Comparison of ENCODE assay signal across 1 cellular context in the genomic region with DNA sequence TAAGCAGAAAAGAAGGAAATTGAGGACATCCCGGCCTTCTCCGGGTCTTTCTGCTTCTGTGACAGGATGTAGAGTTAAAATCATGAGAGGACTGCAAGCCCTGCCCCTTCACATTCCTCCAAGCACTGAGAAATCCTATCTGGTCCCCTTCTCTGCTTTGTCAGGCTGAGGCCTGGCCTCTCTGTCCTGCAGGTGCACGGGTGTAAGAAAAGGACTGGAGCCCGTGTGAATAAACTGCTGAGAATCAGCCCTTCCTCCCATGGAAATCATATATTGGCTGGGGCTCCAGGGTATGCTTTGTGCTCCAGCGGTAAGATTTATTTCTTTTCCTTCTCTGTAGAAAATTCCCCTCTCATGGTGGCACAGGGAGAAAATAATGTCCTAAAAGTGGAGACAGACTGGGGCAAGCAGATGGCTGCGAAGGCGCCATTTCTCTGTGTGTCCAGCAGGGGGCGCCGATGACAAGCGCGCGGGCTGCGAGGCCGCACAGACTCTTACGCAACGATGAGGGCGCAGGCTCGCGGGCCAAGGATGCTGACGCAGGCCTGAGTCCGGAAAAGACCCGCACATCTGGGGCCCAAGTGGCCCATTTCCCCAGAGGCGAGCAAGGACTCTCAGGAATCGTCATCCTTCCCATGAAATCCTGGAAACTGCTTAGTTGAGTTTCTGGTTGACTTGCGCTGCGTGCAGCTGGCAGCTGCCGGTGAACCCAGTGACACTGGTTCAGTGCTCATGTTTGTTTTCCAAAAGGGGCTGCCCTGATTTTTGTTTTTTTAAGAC.
TF ChIP-seq lines count a peak whose summit lies in the region.

No MANE protein-coding gene starts in this region.

TF ChIP-seq in IMR-90, 13 proteins besides CTCF, POLR2A, EP300 and RAD21:
- peak; percentile 34; the same call in 1 of the 2 replicates for TF ChIP-seq FOS (IDR thresholded peaks at IDR 0.05; ENCODE audit: low read depth, low read length)
- peak; percentile 100 for TF ChIP-seq CEBPB (IDR thresholded peaks at IDR 0.05; ENCODE audit: low read depth, low read length)
- TF ChIP-seq SMC3 (IDR thresholded peaks at IDR 0.05; ENCODE audit: low read depth, low read length), result peak; percentile 96
- TF ChIP-seq RCOR1 (IDR thresholded peaks at IDR 0.05; ENCODE audit: insufficient replicate concordance, low read length), result peak; percentile 75
- TF ChIP-seq, protein P1, sequence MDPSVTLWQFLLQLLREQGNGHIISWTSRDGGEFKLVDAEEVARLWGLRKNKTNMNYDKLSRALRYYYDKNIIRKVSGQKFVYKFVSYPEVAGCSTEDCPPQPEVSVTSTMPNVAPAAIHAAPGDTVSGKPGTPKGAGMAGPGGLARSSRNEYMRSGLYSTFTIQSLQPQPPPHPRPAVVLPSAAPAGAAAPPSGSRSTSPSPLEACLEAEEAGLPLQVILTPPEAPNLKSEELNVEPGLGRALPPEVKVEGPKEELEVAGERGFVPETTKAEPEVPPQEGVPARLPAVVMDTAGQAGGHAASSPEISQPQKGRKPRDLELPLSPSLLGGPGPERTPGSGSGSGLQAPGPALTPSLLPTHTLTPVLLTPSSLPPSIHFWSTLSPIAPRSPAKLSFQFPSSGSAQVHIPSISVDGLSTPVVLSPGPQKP (IDR thresholded peaks at IDR 0.05; ENCODE audit: borderline replicate concordance, low read depth, low read length), result no peak
- TF ChIP-seq CHD1 (IDR thresholded peaks at IDR 0.05; ENCODE audit: low read depth, low read length), result no peak
- TF ChIP-seq NFE2L2 (IDR thresholded peaks at IDR 0.05; ENCODE audit: low read depth, low read length), result peak; percentile 59; the same call in 1 of the 2 replicates
- TF ChIP-seq MAFK (IDR thresholded peaks at IDR 0.05; ENCODE audit: low read depth, low read length), result peak; percentile 67
- TF ChIP-seq, protein P2, sequence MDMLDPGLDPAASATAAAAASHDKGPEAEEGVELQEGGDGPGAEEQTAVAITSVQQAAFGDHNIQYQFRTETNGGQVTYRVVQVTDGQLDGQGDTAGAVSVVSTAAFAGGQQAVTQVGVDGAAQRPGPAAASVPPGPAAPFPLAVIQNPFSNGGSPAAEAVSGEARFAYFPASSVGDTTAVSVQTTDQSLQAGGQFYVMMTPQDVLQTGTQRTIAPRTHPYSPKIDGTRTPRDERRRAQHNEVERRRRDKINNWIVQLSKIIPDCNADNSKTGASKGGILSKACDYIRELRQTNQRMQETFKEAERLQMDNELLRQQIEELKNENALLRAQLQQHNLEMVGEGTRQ (IDR thresholded peaks at IDR 0.05; ENCODE audit: low read depth, low read length), result no peak
- peak; percentile 45; the same call in 1 of the 2 replicates for TF ChIP-seq MAZ (IDR thresholded peaks at IDR 0.05; ENCODE audit: borderline replicate concordance, low read depth, low read length)
- TF ChIP-seq BHLHE40 (IDR thresholded peaks at IDR 0.05; ENCODE audit: low read depth, low read length), result 0 out of 2 replicates have a peak, but pooled peaks have one; percentile 20
- TF ChIP-seq RFX5 (IDR thresholded peaks at IDR 0.05; ENCODE audit: low read depth, low read length), result no peak; the same call in 1 of the 2 replicates
- 0 out of 2 replicates have a peak, but pooled peaks have one; percentile 14 for TF ChIP-seq MXI1 (IDR thresholded peaks at IDR 0.05; ENCODE audit: borderline replicate concordance, low read depth, low read length)
